Comparison of ENCODE assay signal across 8 cellular contexts in the genomic region with DNA sequence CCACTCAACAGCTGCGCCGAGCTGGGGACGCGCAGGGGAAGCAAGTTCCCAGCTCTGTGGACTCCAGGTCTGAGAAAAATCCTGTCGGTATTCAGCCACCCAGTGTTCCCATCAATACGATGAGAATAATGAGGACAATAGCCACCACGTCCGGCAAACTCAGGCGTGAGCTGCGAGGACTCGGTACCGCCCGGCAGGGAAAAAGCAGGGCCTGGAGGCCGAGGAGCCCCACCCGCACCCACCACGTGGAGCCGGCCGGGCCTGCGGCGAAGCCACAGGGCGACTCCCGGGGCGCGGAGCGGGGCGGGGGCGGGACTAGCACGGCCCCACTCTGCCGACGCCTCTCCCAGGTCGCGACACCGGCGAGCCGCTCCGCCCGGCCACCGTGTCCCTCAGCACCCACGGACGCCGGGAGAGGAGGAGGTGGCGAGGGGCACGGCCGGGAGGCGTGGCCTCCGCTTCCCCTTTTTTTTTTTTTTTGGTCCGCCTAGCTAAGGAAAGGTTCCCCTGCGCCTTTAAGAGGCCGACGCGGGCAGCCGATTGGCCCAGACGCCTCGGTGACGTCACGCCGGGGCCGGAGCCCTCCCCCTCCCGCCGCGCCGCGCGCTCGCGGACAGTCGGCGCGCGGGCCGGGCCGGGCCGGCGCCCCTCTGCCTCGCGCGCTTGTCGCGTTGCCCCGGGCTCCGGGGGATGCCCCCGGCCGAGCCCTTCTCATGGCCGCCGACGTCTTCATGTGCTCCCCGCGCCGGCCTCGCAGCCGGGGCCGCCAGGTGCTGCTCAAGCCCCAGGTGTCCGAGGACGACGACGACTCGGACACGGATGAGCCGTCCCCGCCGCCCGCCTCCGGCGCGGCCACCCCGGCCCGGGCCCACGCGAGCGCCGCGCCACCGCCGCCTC. TPM values are rescaled to one million over a fixed set of nuclear protein-coding genes. Genes with fewer than 3 reads are reported as not detected.
DNase-seq lines count a peak whose midpoint lies in the region; ATAC-seq and TF ChIP-seq lines count a peak whose summit lies in the region.

A gene with protein sequence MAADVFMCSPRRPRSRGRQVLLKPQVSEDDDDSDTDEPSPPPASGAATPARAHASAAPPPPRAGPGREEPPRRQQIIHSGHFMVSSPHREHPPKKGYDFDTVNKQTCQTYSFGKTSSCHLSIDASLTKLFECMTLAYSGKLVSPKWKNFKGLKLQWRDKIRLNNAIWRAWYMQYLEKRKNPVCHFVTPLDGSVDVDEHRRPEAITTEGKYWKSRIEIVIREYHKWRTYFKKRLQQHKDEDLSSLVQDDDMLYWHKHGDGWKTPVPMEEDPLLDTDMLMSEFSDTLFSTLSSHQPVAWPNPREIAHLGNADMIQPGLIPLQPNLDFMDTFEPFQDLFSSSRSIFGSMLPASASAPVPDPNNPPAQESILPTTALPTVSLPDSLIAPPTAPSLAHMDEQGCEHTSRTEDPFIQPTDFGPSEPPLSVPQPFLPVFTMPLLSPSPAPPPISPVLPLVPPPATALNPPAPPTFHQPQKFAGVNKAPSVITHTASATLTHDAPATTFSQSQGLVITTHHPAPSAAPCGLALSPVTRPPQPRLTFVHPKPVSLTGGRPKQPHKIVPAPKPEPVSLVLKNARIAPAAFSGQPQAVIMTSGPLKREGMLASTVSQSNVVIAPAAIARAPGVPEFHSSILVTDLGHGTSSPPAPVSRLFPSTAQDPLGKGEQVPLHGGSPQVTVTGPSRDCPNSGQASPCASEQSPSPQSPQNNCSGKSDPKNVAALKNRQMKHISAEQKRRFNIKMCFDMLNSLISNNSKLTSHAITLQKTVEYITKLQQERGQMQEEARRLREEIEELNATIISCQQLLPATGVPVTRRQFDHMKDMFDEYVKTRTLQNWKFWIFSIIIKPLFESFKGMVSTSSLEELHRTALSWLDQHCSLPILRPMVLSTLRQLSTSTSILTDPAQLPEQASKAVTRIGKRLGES (plus strand): TSS at position 616 of the 897 bp plus-strand sequence. CDS start 98 bp downstream, at position 714.

- intact Hi-C loops in A673 (cut with micrococcal nuclease; ENCODE audit: unreplicated experiment) = no loop called here
- intact Hi-C loops in breast epithelium (cut with DNase I; ENCODE audit: low total_unique reads) = no loop called here
- intact Hi-C loops in spleen (cut with DNase I; ENCODE audit: low total_unique reads) = no loop called here

- BruUV-seq in A673 (replicated peaks; lab: Mats Ljungman, UMichigan) = TSS peak; percentile 84

- H3K27me3 ChIP-seq in A673 (replicated peaks; ENCODE audit: insufficient read depth, low read depth, low read length, poor library complexity) (no peaks in the 10 kb centered on the region), WERI-Rb-1 (ENCODE audit: insufficient read depth, low read depth, severe bottlenecking) (peaks cover 26% of the 10 kb centered on the region), breast epithelium (no peaks in the 10 kb centered on the region), spleen (replicated peaks in 1 of 7) (no peaks in the 10 kb centered on the region)

- no peak for TF ChIP-seq CTCF in A673 (conservative IDR thresholded peaks at IDR 0.05; ENCODE audit: low read depth, low read length)
- TF ChIP-seq CTCF in WERI-Rb-1 (IDR thresholded peaks at IDR 0.05; ENCODE audit: low read depth, low read length) = no peak
- TF ChIP-seq CTCF in breast epithelium (IDR thresholded peaks at IDR 0.05) = no peak
- TF ChIP-seq CTCF in spleen (IDR thresholded peaks at IDR 0.05 in 8 of 11, conservative IDR thresholded peaks at IDR 0.05 in 3 of 11) = peak in 2 of 11 experiments; percentile 12 to 16

- DNase-seq in A673 (ENCODE audit: low spot score) = peak; percentile 95
- peak; percentile 96 for DNase-seq in NCI-H2227 (lab: John Stamatoyannopoulos, UW; ENCODE audit: unreplicated experiment)
- DNase-seq in WERI-Rb-1 = peak; percentile 89
- DNase-seq in breast epithelium (ENCODE audit: low spot score in 2 of 2) = peak; percentile 89 to 94
- peak; percentile 94 for DNase-seq in iPS-NIHi7 (ENCODE audit: extremely low spot score)
- peak; percentile 98 for DNase-seq in spleen

- H3K27ac ChIP-seq in A673 (ENCODE audit: low read depth, low read length, poor library complexity, severe bottlenecking) = peak within 1 kb of the TSS; percentile 66
- H3K27ac ChIP-seq in WERI-Rb-1 = no peak within 1 kb of the TSS
- peak within 1 kb of the TSS; percentile 79 to 93 for H3K27ac ChIP-seq in breast epithelium
- H3K27ac ChIP-seq in spleen = peak within 1 kb of the TSS; percentile 78 to 92 (median 87)

- H3K36me3 ChIP-seq in A673 (ENCODE audit: insufficient read depth, low read length, poor library complexity, severe bottlenecking) (no peaks in the 10 kb centered on the region), WERI-Rb-1 (no peaks in the 10 kb centered on the region), breast epithelium (no peaks in the 10 kb centered on the region), spleen (no peaks in the 10 kb centered on the region)

- CTCF ChIA-PET in A673 (lab: Charles Lee) = interaction anchor here (0.6 kb wide), 1 partner anchor 1895 kb away, joined by 3 read pairs; no protein-coding TSS in a partner anchor

- peak within 1 kb of the TSS; percentile 68 for H3K4me3 ChIP-seq in A673 (ENCODE audit: low read depth, low read length, poor library complexity, severe bottlenecking)
- peak within 1 kb of the TSS; percentile 49 for H3K4me3 ChIP-seq in WERI-Rb-1 (ENCODE audit: low read depth, low read length)
- peak within 1 kb of the TSS; percentile 78 to 93 (median 86) for H3K4me3 ChIP-seq in breast epithelium
- H3K4me3 ChIP-seq in spleen = peak within 1 kb of the TSS; percentile 72 to 92 (median 83)

- H3K4me1 ChIP-seq in A673 (ENCODE audit: insufficient read depth, low read length, poor library complexity, severe bottlenecking) (peaks cover 30% of the 10 kb centered on the region), breast epithelium (peaks cover 8 to 10% of the 10 kb centered on the region in 2 donors), spleen (peaks cover 37 to 70% (median 56%) of the 10 kb centered on the region in 6 donors)

- H3K9me3 ChIP-seq in A673 (ENCODE audit: low read depth, low read length, poor library complexity, severe bottlenecking) = no peaks in the 10 kb centered on the region
- H3K9me3 ChIP-seq in WERI-Rb-1 (ENCODE audit: severe bottlenecking) = no peaks in the 10 kb centered on the region
- H3K9me3 ChIP-seq in breast epithelium = no peaks in the 10 kb centered on the region
- no peaks in the 10 kb centered on the region for H3K9me3 ChIP-seq in spleen

- 0 to 1% (median 1%) methylated on average over 79 to 114 of the region's 114 CpGs for WGBS in spleen, 5 donors

- POLR2A ChIA-PET in A673 (lab: Charles Lee; ENCODE audit: low non-redundant PET) = no interaction called here

- ATAC-seq in GM18868 (IDR thresholded peaks at IDR 0.05; ENCODE audit: unreplicated experiment) (peak; percentile 81), HG03108 (IDR thresholded peaks at IDR 0.05; ENCODE audit: unreplicated experiment) (peak; percentile 77)

- TF ChIP-seq POLR2A in breast epithelium (IDR thresholded peaks at IDR 0.05) (no peak), spleen (IDR thresholded peaks at IDR 0.05) (peak; percentile 20 to 95 (median 92))

RNA-seq across cellular contexts. Expression of the gene that starts here (rescaled TPM):
- 32.7 and 35.8 TPM in 2 replicates for total RNA-seq in A673 (2021)
- 10 to 100 TPM; 21.1 to 31.1 (median 28.2) TPM for total RNA-seq in breast epithelium
- total RNA-seq in spleen = 10 to 100 TPM; 56.1 to 97.1 (median 79.7) TPM
- 10 to 100 TPM in 2 of 3 donors, 1 to 10 TPM in 1; 7.8 to 28.3 (median 11.5) TPM for polyA plus RNA-seq in spleen
